In the genomic region with DNA sequence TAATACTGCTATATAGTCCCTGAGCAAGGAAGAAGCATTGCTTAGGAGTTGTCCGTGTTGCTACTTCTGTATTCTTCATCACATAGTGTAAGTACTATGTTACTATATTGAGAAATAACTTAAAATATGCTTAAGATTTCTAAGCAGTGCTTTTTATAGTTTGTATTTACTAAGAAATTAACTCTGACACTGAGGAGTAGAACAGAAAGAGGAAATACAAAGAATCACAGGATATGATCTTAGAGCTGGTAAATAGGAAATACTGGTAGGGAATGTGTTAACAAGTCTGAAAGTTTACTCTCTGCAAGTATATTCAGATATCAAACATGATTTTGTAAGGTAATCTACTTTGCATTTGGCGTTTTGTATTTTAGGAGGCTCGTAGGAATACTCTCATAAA, we compare ENCODE assay signal across 32 cellular contexts. TPM values are rescaled to one million over a fixed set of nuclear protein-coding genes. Genes with fewer than 3 reads are reported as not detected.
"Had no signal": no experiment of that assay in that cellular context is flagged by ENCODE, and none has a peak within 500 bp of the region (broad histone marks: within the 10 kb centered on the region; RNA-seq: fewer than 3 reads in every experiment).

No MANE protein-coding gene starts in this region.

- H3K4me1 Mint-ChIP-seq: central memory CD8-positive, alpha-beta T cell; memory B cell; WTC11 had no signal

- H3K27ac ChIP-seq: gastrocnemius medialis, pancreas, sigmoid colon, vagina had no signal

- H3K36me3 ChIP-seq: prostate gland had no signal

- H3K4me1 ChIP-seq: gastrocnemius medialis, pancreas, prostate gland, sigmoid colon, upper lobe of left lung, vagina had no signal

- H3K27ac Mint-ChIP-seq: memory B cell; stimulated activated effector memory CD8-positive, alpha-beta T cell treated with anti-CD3 and anti-CD28 coated beads, Interleukin-12 subunit alpha, Interleukin-12 subunit beta, amount 100 ng/mL, for 72 hours; stimulated activated naive CD8-positive, alpha-beta T cell treated with anti-CD3 and anti-CD28 coated beads, Interleukin-15, amount 100 ng/mL, for 72 hours; WTC11 had no signal

- H3K4me3 Mint-ChIP-seq: central memory CD8-positive, alpha-beta T cell; memory B cell; naive thymus-derived CD4-positive, alpha-beta T cell; stimulated activated effector memory CD8-positive, alpha-beta T cell treated with anti-CD3 and anti-CD28 coated beads, Interleukin-12 subunit alpha, Interleukin-12 subunit beta, amount 100 ng/mL, for 72 hours; stimulated activated naive CD8-positive, alpha-beta T cell treated with anti-CD3 and anti-CD28 coated beads, Interleukin-15, amount 100 ng/mL, for 72 hours; WTC11 had no signal

- H3K9me3 Mint-ChIP-seq: central memory CD8-positive, alpha-beta T cell; memory B cell; naive thymus-derived CD4-positive, alpha-beta T cell; stimulated activated effector memory CD8-positive, alpha-beta T cell treated with anti-CD3 and anti-CD28 coated beads, Interleukin-12 subunit alpha, Interleukin-12 subunit beta, amount 100 ng/mL, for 72 hours; stimulated activated naive CD8-positive, alpha-beta T cell treated with anti-CD3 and anti-CD28 coated beads, Interleukin-15, amount 100 ng/mL, for 72 hours; WTC11 had no signal

- H3K27me3 ChIP-seq: gastrocnemius medialis, pancreas, sigmoid colon, upper lobe of left lung, vagina had no signal

- H3K4me3 ChIP-seq: gastrocnemius medialis, pancreas, prostate gland, sigmoid colon, upper lobe of left lung, vagina had no signal

- FAIRE-seq: bronchial epithelial cell, endometrium, islet of Langerhans, pancreas, small intestine had no signal

- H3K27me3 Mint-ChIP-seq: central memory CD8-positive, alpha-beta T cell; memory B cell; naive thymus-derived CD4-positive, alpha-beta T cell; stimulated activated naive CD8-positive, alpha-beta T cell treated with anti-CD3 and anti-CD28 coated beads, Interleukin-15, amount 100 ng/mL, for 72 hours had no signal

- H3K9me3 ChIP-seq: gastrocnemius medialis, pancreas, prostate gland, sigmoid colon, upper lobe of left lung, vagina had no signal

- ATAC-seq: gastrocnemius medialis; left ventricle myocardium superior; naive thymus-derived CD4-positive, alpha-beta T cell; pancreas; stimulated activated effector memory CD8-positive, alpha-beta T cell treated with anti-CD3 and anti-CD28 coated beads, Interleukin-12 subunit alpha, Interleukin-12 subunit beta, amount 100 ng/mL, for 72 hours; stimulated activated naive CD8-positive, alpha-beta T cell treated with anti-CD3 and anti-CD28 coated beads, Interleukin-15, amount 100 ng/mL, for 72 hours; WTC11 had no signal

- DNase-seq: activated CD4-positive, alpha-beta T cell treated with anti-CD3 and anti-CD28 coated beads, Interleukin-2, amount 50 U/mL, for 48 hours; activated CD8-positive, alpha-beta memory T cell treated with anti-CD3 and anti-CD28 coated beads for 24 hours; activated CD8-positive, alpha-beta memory T cell treated with anti-CD3 and anti-CD28 coated beads, Interleukin-2, amount 50 U/mL, for 4 hours; activated gamma-delta T cell treated with Interleukin-2 at 50 U/mL for 16 hours; activated naive CD4-positive, alpha-beta T cell treated with anti-CD3 and anti-CD28 coated beads, Interleukin-2, amount 50 U/mL, for 16 hours; activated T-cell treated with anti-CD3 and anti-CD28 coated beads, Interleukin-2, amount 50 U/mL, for 1 hour; anterior cingulate cortex; effector CD8-positive, alpha-beta T cell; erythroblast; gastrocnemius medialis; glutamatergic neuron; left ventricle myocardium superior; midbrain; naive thymus-derived CD4-positive, alpha-beta T cell; pancreas; sigmoid colon; small intestine; stimulated activated CD4-positive, alpha-beta T cell treated with anti-CD3 and anti-CD28 coated beads, Interleukin-4, amount 100 ng/mL, for 24 hours; stimulated activated naive CD8-positive, alpha-beta T cell treated with anti-CD3 and anti-CD28 coated beads, Interleukin-15, amount 100 ng/mL, for 72 hours; substantia nigra; upper lobe of left lung had no signal

RNA-seq across cellular contexts. Expression of gene C12orf56, which starts 29.1 kb away (rescaled TPM):
- total RNA-seq: dermis microvascular lymphatic vessel endothelial cell, gastrocnemius medialis, left ventricle myocardium superior, pancreas, upper lobe of left lung had no signal
- polyA plus RNA-seq: naive thymus-derived CD4-positive, alpha-beta T cell; neural cell; small intestine had no signal
